In genomic region chr18:28204154-28204553, GRCh38 we compare ENCODE assay signal across 14 cellular contexts. TPM values are rescaled to one million over a fixed set of nuclear protein-coding genes. Genes with fewer than 3 reads are reported as not detected.
A peak's percentile ranks its signal among the peaks of the same experiment; 100 is the strongest.
DNase-seq lines count a peak whose midpoint lies in the region; ATAC-seq, FAIRE-seq and TF ChIP-seq lines count a peak whose summit lies in the region.
"Had no signal": no experiment of that assay in that cellular context is flagged by ENCODE, and none has a peak within 500 bp of the region (broad histone marks: within the 10 kb centered on the region; RNA-seq: fewer than 3 reads in every experiment).

No MANE protein-coding gene starts in this region.

- H3K27ac ChIP-seq in HepG2 (ENCODE audit: extremely low read length, insufficient read depth, low read length) (no peak overlapping the region), right lobe of liver (no peak overlapping the region), MM.1S (ENCODE audit: low read length) (no peak overlapping the region)
- H3K27ac ChIP-seq: heart left ventricle, prostate gland had no signal

- intact Hi-C loops in HepG2 (cut with micrococcal nuclease; ENCODE audit: unreplicated experiment) (no loop called here), right lobe of liver (cut with DNase I) (no loop called here)

- 0 out of 2 replicates have a peak, but pooled peaks cover 3% of the 10 kb centered on the region for H3F3A ChIP-seq in MM.1S (ENCODE audit: insufficient read depth, low read length)

- TF ChIP-seq EP300 in HepG2 (IDR thresholded peaks at IDR 0.05; ENCODE audit: low read depth in 2 of 2, low read length in 2 of 2), result no peak
- no peak for TF ChIP-seq EP300 in HepG2 (CRISPR knock-in tag; IDR thresholded peaks at IDR 0.05; ENCODE audit: borderline replicate concordance)

- no peak for ATAC-seq in HepG2
- ATAC-seq in right lobe of liver, result no peak
- ATAC-seq: heart left ventricle had no signal

- TF ChIP-seq RAD21 in HepG2 (CRISPR knock-in tag; IDR thresholded peaks at IDR 0.05), result no peak

- no TSS peak for BruUV-seq in HepG2 (replicated peaks; lab: Mats Ljungman, UMichigan)

- H3K27me3 ChIP-seq in HepG2 (ENCODE audit: control insufficient read depth in 1 of 2, insufficient read depth in 2 of 2, low read length in 2 of 2), result peaks cover 0 to 5% of the 10 kb centered on the region in 2 experiments; a peak in 1 of 5 replicates
- no peaks in the 10 kb centered on the region for H3K27me3 ChIP-seq in right lobe of liver
- H3K27me3 ChIP-seq in MM.1S (replicated peaks; ENCODE audit: insufficient read depth, low read length), result no peaks in the 10 kb centered on the region
- H3K27me3 ChIP-seq: heart left ventricle had no signal

- H3K4me1 ChIP-seq in HepG2 (ENCODE audit: insufficient read depth, low read length) (no peaks in the 10 kb centered on the region), right lobe of liver (no peaks in the 10 kb centered on the region), MM.1S (ENCODE audit: low read length) (peaks cover 14% of the 10 kb centered on the region)
- H3K4me1 ChIP-seq: heart left ventricle, prostate gland had no signal

- H3K36me3 ChIP-seq in HepG2 (replicated peaks in 1 of 2; ENCODE audit: control insufficient read depth in 1 of 2, insufficient read depth in 2 of 2, low read length in 2 of 2) (no peaks in the 10 kb centered on the region), right lobe of liver (no peaks in the 10 kb centered on the region), MM.1S (replicated peaks; ENCODE audit: insufficient read depth, low read length) (no peaks in the 10 kb centered on the region)
- H3K36me3 ChIP-seq: heart left ventricle, prostate gland had no signal

- no peak for TF ChIP-seq CTCF in HepG2 (CRISPR knock-in tag; IDR thresholded peaks at IDR 0.05)
- TF ChIP-seq CTCF in right lobe of liver (IDR thresholded peaks at IDR 0.05), result no peak
- no peak for TF ChIP-seq CTCF in MM.1S (IDR thresholded peaks at IDR 0.05; ENCODE audit: low read length)

- H3K4me3 ChIP-seq in HepG2 (replicated peaks in 1 of 3; ENCODE audit: insufficient read depth in 1 of 3, low read depth in 2 of 3, low read length in 3 of 3) (no peak overlapping the region), right lobe of liver (no peak overlapping the region), MM.1S (ENCODE audit: low read length) (no peak overlapping the region)
- H3K4me3 ChIP-seq: heart left ventricle, prostate gland had no signal

- FAIRE-seq in HepG2 (lab: Jason Lieb, UNC), result no peak
- FAIRE-seq: colon had no signal

- H3K9me2 ChIP-seq in MM.1S (replicated peaks; ENCODE audit: insufficient read depth, low read length), result no peaks in the 10 kb centered on the region

- DNase-seq in HepG2 (ENCODE audit: low spot score) (no peak), right lobe of liver (no peak), amniotic stem cell (lab: John Stamatoyannopoulos, UW) (peak; percentile 22), glomerular endothelial cell (ENCODE audit: extremely low read depth, low read depth, low spot score) (peak; percentile 84), cerebellar cortex (ENCODE audit: low spot score) (no peak), MM.1S (no peak), NCI-H2171 treated with DMSO at 0.1 percent for 48 hours (lab: John Stamatoyannopoulos, UW) (no peak)
- no peak for DNase-seq in activated CD4-positive, alpha-beta T cell treated with anti-CD3 and anti-CD28 coated beads for 48 hours
- DNase-seq: 8988T; activated CD4-positive, CD25-positive, alpha-beta regulatory T cell; heart left ventricle; NCI-H524 had no signal

- CTCF ChIA-PET in HepG2 (lab: Yijun Ruan, JAX; ENCODE audit: low intra/inter-chr PET ratio, low total read pairs), result no interaction called here

- 4% methylated on average over 1 of the region's 1 CpG for WGBS in HepG2 (ENCODE audit: low lambda C conversion rate)
- WGBS in right lobe of liver (ENCODE audit: insufficient coverage, low coverage, low lambda C conversion rate, missing lambda C conversion rate), result 40% methylated on average over 1 of the region's 1 CpG

- H3K9ac ChIP-seq in HepG2 (ENCODE audit: insufficient read depth, low read depth, low read length) (no peak overlapping the region), MM.1S (ENCODE audit: low read length) (no peak overlapping the region)

- in situ Hi-C loops in HepG2 (cut with HindIII; ENCODE audit: extremely low pct_ligation_motif_present, low pct_unique_long_range_greater_than_20kb), result no loop called here

- H3K79me2 ChIP-seq in HepG2 (ENCODE audit: insufficient read depth, low read length), result no peaks in the 10 kb centered on the region
- H3K79me2 ChIP-seq in MM.1S (ENCODE audit: low read length), result no peaks in the 10 kb centered on the region

- H3K9me3 ChIP-seq in HepG2 (ENCODE audit: low read length) (no peaks in the 10 kb centered on the region), right lobe of liver (no peaks in the 10 kb centered on the region), MM.1S (replicated peaks; ENCODE audit: insufficient read depth, low read length) (no peaks in the 10 kb centered on the region)
- H3K9me3 ChIP-seq: prostate gland had no signal

- H3K4me2 ChIP-seq in HepG2 (ENCODE audit: low read depth, low read length) (no peak overlapping the region), MM.1S (ENCODE audit: low read depth, low read length) (no peak overlapping the region)

- H4K20me1 ChIP-seq in HepG2 (ENCODE audit: insufficient read depth, low read length) (no peaks in the 10 kb centered on the region), MM.1S (ENCODE audit: insufficient read depth, low read length) (no peaks in the 10 kb centered on the region)

- POLR2A ChIA-PET in HepG2 (lab: Yijun Ruan, JAX), result no interaction called here

- TF ChIP-seq POLR2A in HepG2 (IDR thresholded peaks at IDR 0.05; ENCODE audit: insufficient read depth in 1 of 2, low read depth in 2 of 2, low read length in 2 of 2) (no peak), right lobe of liver (IDR thresholded peaks at IDR 0.05) (no peak)

- H2AFZ ChIP-seq in HepG2 (ENCODE audit: low read length), result no peak overlapping the region
- no peak overlapping the region for H2AFZ ChIP-seq in MM.1S (ENCODE audit: low read length)

TF ChIP-seq in HepG2, 621 proteins besides CTCF, POLR2A, EP300 and RAD21:
- TF ChIP-seq, protein P1, sequence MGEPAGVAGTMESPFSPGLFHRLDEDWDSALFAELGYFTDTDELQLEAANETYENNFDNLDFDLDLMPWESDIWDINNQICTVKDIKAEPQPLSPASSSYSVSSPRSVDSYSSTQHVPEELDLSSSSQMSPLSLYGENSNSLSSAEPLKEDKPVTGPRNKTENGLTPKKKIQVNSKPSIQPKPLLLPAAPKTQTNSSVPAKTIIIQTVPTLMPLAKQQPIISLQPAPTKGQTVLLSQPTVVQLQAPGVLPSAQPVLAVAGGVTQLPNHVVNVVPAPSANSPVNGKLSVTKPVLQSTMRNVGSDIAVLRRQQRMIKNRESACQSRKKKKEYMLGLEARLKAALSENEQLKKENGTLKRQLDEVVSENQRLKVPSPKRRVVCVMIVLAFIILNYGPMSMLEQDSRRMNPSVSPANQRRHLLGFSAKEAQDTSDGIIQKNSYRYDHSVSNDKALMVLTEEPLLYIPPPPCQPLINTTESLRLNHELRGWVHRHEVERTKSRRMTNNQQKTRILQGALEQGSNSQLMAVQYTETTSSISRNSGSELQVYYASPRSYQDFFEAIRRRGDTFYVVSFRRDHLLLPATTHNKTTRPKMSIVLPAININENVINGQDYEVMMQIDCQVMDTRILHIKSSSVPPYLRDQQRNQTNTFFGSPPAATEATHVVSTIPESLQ (CRISPR knock-in tag; conservative IDR thresholded peaks at IDR 0.05), result no peak
- TF ChIP-seq NFE2L2 (IDR thresholded peaks at IDR 0.05; ENCODE audit: low read length), result peak; percentile 40

RNA-seq across cellular contexts. Expression of gene CDH2, which starts 27.2 kb away (rescaled TPM):
- 14.6 and 18.6 TPM in 2 replicates for total RNA-seq in HepG2 (2016; rRNA removed; fragmentation: Illumina TruSeq; extraction: Trizol)
- total RNA-seq in HepG2 (2016; cell fraction: cytosol; rRNA removed; fragmentation: Illumina TruSeq; extraction: Trizol; ENCODE audit: low read depth), result 2.2 TPM in 2 replicates
- total RNA-seq in HepG2 (2016; cell fraction: insoluble cytoplasmic fraction; rRNA removed; fragmentation: Illumina TruSeq; extraction: Trizol), result 13.2 and 17.8 TPM in 2 replicates
- 6.8 and 7.7 TPM in 2 replicates for total RNA-seq in HepG2 (2016; cell fraction: membrane; rRNA removed; fragmentation: Illumina TruSeq; extraction: Trizol)
- total RNA-seq in HepG2 (2016; cell fraction: nucleus; rRNA removed; fragmentation: Illumina TruSeq; extraction: Trizol), result 26.3 and 30.4 TPM in 2 replicates
- 27.6 and 36.1 TPM in 2 replicates for polyA plus RNA-seq in HepG2 (2011; rRNA removed)
- 26.1 and 29.9 TPM in 2 replicates for polyA plus RNA-seq in HepG2 (2011; cell fraction: cytosol; rRNA removed)
- 12.8 and 13.4 TPM in 2 replicates for polyA plus RNA-seq in HepG2 (2011; cell fraction: nucleus; rRNA removed)
- polyA plus RNA-seq in HepG2 (2012), result 71.4 and 72.2 TPM in 2 replicates
- polyA plus RNA-seq in HepG2 (2016; cell fraction: cytosol; fragmentation: Illumina TruSeq; extraction: Trizol; ENCODE audit: low read depth), result 1.3 TPM in 2 replicates
- 12.0 and 12.8 TPM in 2 replicates for polyA plus RNA-seq in HepG2 (2016; cell fraction: insoluble cytoplasmic fraction; fragmentation: Illumina TruSeq; extraction: Trizol; ENCODE audit: low read depth)
- polyA plus RNA-seq in HepG2 (2016; cell fraction: membrane; fragmentation: Illumina TruSeq; extraction: Trizol; ENCODE audit: low read depth), result 3.5 and 4.5 TPM in 2 replicates
- polyA plus RNA-seq in HepG2 (2016; cell fraction: nucleus; fragmentation: Illumina TruSeq; extraction: Trizol; ENCODE audit: insufficient read depth, low read depth), result 23.8 and 24.4 TPM in 2 replicates
- 0.23 and 58.1 TPM in 2 replicates for polyA minus RNA-seq in HepG2 (2011; rRNA and poly(A)+ RNA removed; ENCODE audit: low replicate concordance)
- 47.6 and 51.6 TPM in 2 replicates for polyA minus RNA-seq in HepG2 (2011; cell fraction: cytosol; rRNA and poly(A)+ RNA removed)
- polyA minus RNA-seq in HepG2 (2011; cell fraction: nucleus; rRNA and poly(A)+ RNA removed), result 50.2 and 52.5 TPM in 2 replicates
- total RNA-seq in right lobe of liver, result 10 to 100 TPM; 32.3 to 46.8 (median 35.8) TPM
- total RNA-seq in glomerular endothelial cell, result 47.9 and 104 TPM in 2 replicates

Comparison
In these comparisons a context has a peak if more than half of its experiments do, and no peak if none do; other contexts are left out.
1. DNase-seq: peak in amniotic stem cell (single experiment) and glomerular endothelial cell (single experiment); none in HepG2 (single experiment), right lobe of liver (0 of 3), cerebellar cortex (single experiment), activated CD4-positive, alpha-beta T cell treated with anti-CD3 and anti-CD28 coated beads for 48 hours (single experiment), MM.1S (single experiment) and NCI-H2171 treated with DMSO at 0.1 percent for 48 hours (single experiment).